ENCODE assay signal across 32 cellular contexts in the genomic region with DNA sequence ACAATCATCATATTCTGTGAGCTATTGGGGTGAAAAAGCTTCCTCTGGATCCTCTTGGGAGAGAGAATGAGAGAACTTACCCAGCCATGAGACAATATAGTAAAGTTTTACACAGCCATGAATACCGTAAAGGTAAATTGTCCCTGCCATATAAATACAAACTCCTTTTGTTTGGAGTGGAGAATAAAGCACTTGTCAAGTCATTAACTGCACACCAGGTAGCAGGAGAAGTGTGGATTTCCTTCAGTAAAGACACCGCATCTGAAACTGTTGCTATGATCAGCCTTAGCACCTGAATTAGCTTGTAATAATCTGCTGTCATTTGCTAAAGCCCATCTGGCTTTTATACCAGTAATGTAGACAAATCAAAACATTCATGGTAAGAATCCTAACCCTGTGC.
A peak's percentile ranks its signal among the peaks of the same experiment; 100 is the strongest.
DNase-seq lines count a peak whose midpoint lies in the region; ATAC-seq and TF ChIP-seq lines count a peak whose summit lies in the region.
"Had no signal": no experiment of that assay in that cellular context is flagged by ENCODE, and none has a peak within 500 bp of the region (broad histone marks: within the 10 kb centered on the region; RNA-seq: fewer than 3 reads in every experiment).

No MANE protein-coding gene starts in this region.

- H3K36me3 Mint-ChIP-seq in CD4-positive, CD25-positive, alpha-beta regulatory T cell: no peaks in the 10 kb centered on the region
- H3K36me3 Mint-ChIP-seq: activated CD4-positive, alpha-beta memory T cell treated with anti-CD3 and anti-CD28 coated beads for 36 hours; IgD-negative memory B cell had no signal

- H3K4me3 ChIP-seq in CD4-positive, CD25-positive, alpha-beta regulatory T cell (ENCODE audit: low read depth, low read length): no peak overlapping the region
- no peak overlapping the region for H3K4me3 ChIP-seq in right atrium auricular region
- H3K4me3 ChIP-seq: esophagus squamous epithelium, GM23338, heart left ventricle, left ventricle myocardium inferior, prostate gland, sigmoid colon, thyroid gland, vagina had no signal

- no peaks in the 10 kb centered on the region for H3K36me3 ChIP-seq in CD4-positive, CD25-positive, alpha-beta regulatory T cell (ENCODE audit: control insufficient read depth, insufficient read depth, low read length)
- no peaks in the 10 kb centered on the region for H3K36me3 ChIP-seq in right atrium auricular region
- H3K36me3 ChIP-seq: esophagus squamous epithelium, heart left ventricle, left ventricle myocardium inferior, prostate gland, sigmoid colon, thyroid gland, vagina had no signal

- peaks cover 0 to 2% (median 0%) of the 10 kb centered on the region in 7 donors for H3K9me3 Mint-ChIP-seq in CD4-positive, CD25-positive, alpha-beta regulatory T cell
- H3K9me3 Mint-ChIP-seq: activated CD4-positive, alpha-beta memory T cell treated with anti-CD3 and anti-CD28 coated beads for 36 hours; activated naive CD4-positive, alpha-beta T cell treated with anti-CD3 and anti-CD28 coated beads for 36 hours; central memory CD8-positive, alpha-beta T cell; dendritic cell treated with granulocyte-macrophage colony-stimulating factor and Interleukin-4, amounts not matched to agents 40 ng/mL and 50 ng/mL, for 4 days; GM23338; IgD-negative memory B cell had no signal

- DNase-seq in CD4-positive, CD25-positive, alpha-beta regulatory T cell: no peak
- peak; percentile 64 to 93 (median 70) for DNase-seq in NCI-H1417 (lab: John Stamatoyannopoulos, UW)
- peak; percentile 73 for DNase-seq in NCI-H69 (lab: John Stamatoyannopoulos, UW)
- no peak for DNase-seq in left colon
- DNase-seq in NCI-H1694 (lab: John Stamatoyannopoulos, UW): no peak
- DNase-seq in GM19240 (ENCODE audit: insufficient read length, low spot score): no peak
- DNase-seq in right atrium auricular region (ENCODE audit: low spot score): no peak
- DNase-seq: activated CD4-positive, alpha-beta memory T cell treated with anti-CD3 and anti-CD28 coated beads for 36 hours; activated naive CD4-positive, alpha-beta T cell treated with anti-CD3 and anti-CD28 coated beads for 36 hours; C1 segment of cervical spinal cord; Caco-2; DND-41; esophagus squamous epithelium; GF-D8; heart left ventricle; islet precursor cell; left ventricle myocardium inferior; NCI-H1930; SHP77; sigmoid colon; stimulated activated CD4-positive, alpha-beta T cell treated with anti-CD3 and anti-CD28 coated beads, Interleukin-12 subunit alpha, Interleukin-12 subunit beta, amount 100 ng/mL, for 4 hours; stimulated activated CD4-positive, alpha-beta T cell treated with anti-CD3 and anti-CD28 coated beads, Interleukin-2, amount 100 ng/mL, for 48 hours; T-helper 2 cell; thyroid gland had no signal

- no peaks in the 10 kb centered on the region for H3K9me3 ChIP-seq in CD4-positive, CD25-positive, alpha-beta regulatory T cell (ENCODE audit: control insufficient read depth in 2 of 2, low read length in 2 of 2)
- no peaks in the 10 kb centered on the region for H3K9me3 ChIP-seq in right atrium auricular region
- H3K9me3 ChIP-seq: Caco-2, esophagus squamous epithelium, heart left ventricle, left ventricle myocardium inferior, prostate gland, sigmoid colon, thyroid gland, vagina had no signal

- intact Hi-C loops in left colon (cut with DNase I, micrococcal nuclease): no loop called here

- no peaks in the 10 kb centered on the region for H3K27me3 ChIP-seq in CD4-positive, CD25-positive, alpha-beta regulatory T cell (ENCODE audit: control insufficient read depth, insufficient read depth, low read length)
- H3K27me3 ChIP-seq in right atrium auricular region: no peaks in the 10 kb centered on the region
- H3K27me3 ChIP-seq: esophagus squamous epithelium, foreskin keratinocyte, heart left ventricle, sigmoid colon, thyroid gland, vagina had no signal

- H3K4me3 Mint-ChIP-seq in CD4-positive, CD25-positive, alpha-beta regulatory T cell: no peak overlapping the region
- H3K4me3 Mint-ChIP-seq: activated CD4-positive, alpha-beta memory T cell treated with anti-CD3 and anti-CD28 coated beads for 36 hours; activated naive CD4-positive, alpha-beta T cell treated with anti-CD3 and anti-CD28 coated beads for 36 hours; central memory CD8-positive, alpha-beta T cell; dendritic cell treated with granulocyte-macrophage colony-stimulating factor and Interleukin-4, amounts not matched to agents 40 ng/mL and 50 ng/mL, for 4 days; GM23338; IgD-negative memory B cell had no signal

- H3K4me1 ChIP-seq in CD4-positive, CD25-positive, alpha-beta regulatory T cell (ENCODE audit: control insufficient read depth, insufficient read depth, low read length, poor library complexity, severe bottlenecking): no peaks in the 10 kb centered on the region
- H3K4me1 ChIP-seq in right atrium auricular region: no peaks in the 10 kb centered on the region
- H3K4me1 ChIP-seq: Caco-2, esophagus squamous epithelium, left ventricle myocardium inferior, prostate gland, sigmoid colon, thyroid gland, vagina had no signal

- H3K27ac Mint-ChIP-seq in CD4-positive, CD25-positive, alpha-beta regulatory T cell: peak overlapping the region in 2 of 3 donors; percentile 20 to 47
- H3K27ac Mint-ChIP-seq: activated CD4-positive, alpha-beta memory T cell treated with anti-CD3 and anti-CD28 coated beads for 36 hours; activated naive CD4-positive, alpha-beta T cell treated with anti-CD3 and anti-CD28 coated beads for 36 hours; dendritic cell treated with granulocyte-macrophage colony-stimulating factor and Interleukin-4, amounts not matched to agents 40 ng/mL and 50 ng/mL, for 4 days; GM23338 had no signal

- no peaks in the 10 kb centered on the region for H3K27me3 Mint-ChIP-seq in CD4-positive, CD25-positive, alpha-beta regulatory T cell
- H3K27me3 Mint-ChIP-seq: activated CD4-positive, alpha-beta memory T cell treated with anti-CD3 and anti-CD28 coated beads for 36 hours; central memory CD8-positive, alpha-beta T cell; dendritic cell treated with granulocyte-macrophage colony-stimulating factor and Interleukin-4, amounts not matched to agents 40 ng/mL and 50 ng/mL, for 4 days; IgD-negative memory B cell had no signal

- no peak overlapping the region for H3K27ac ChIP-seq in CD4-positive, CD25-positive, alpha-beta regulatory T cell (ENCODE audit: insufficient read depth, low read length, poor library complexity, severe bottlenecking)
- H3K27ac ChIP-seq in right atrium auricular region: no peak overlapping the region
- H3K27ac ChIP-seq: esophagus squamous epithelium, foreskin keratinocyte, heart left ventricle, left ventricle myocardium inferior, prostate gland, sigmoid colon, thyroid gland, vagina had no signal

- H3K4me1 Mint-ChIP-seq in CD4-positive, CD25-positive, alpha-beta regulatory T cell: peaks cover 0 to 29% (median 9%) of the 10 kb centered on the region in 4 donors
- H3K4me1 Mint-ChIP-seq: IgD-negative memory B cell had no signal

- no peak for TF ChIP-seq CTCF in right atrium auricular region (IDR thresholded peaks at IDR 0.05)

- ATAC-seq in CD4-positive, CD25-positive, alpha-beta regulatory T cell (ENCODE audit: low read depth in 2 of 2): no peak
- ATAC-seq in left colon: peak; percentile 97
- ATAC-seq: activated CD4-positive, CD25-positive, alpha-beta regulatory T cell treated with anti-CD3 and anti-CD28 coated beads, Interleukin-2, amount 50 U/mL, for 24 hours; foreskin keratinocyte; GM23338 had no signal

Comparison
In these comparisons a context has a peak if more than half of its experiments do, and no peak if none do; other contexts are left out.
1. DNase-seq: peak in NCI-H1417 (3 of 3) and NCI-H69 (single experiment); none in CD4-positive, CD25-positive, alpha-beta regulatory T cell (0 of 3), left colon (0 of 2), NCI-H1694 (single experiment), GM19240 (single experiment) and right atrium auricular region (single experiment).